35 cellular contexts compared by ENCODE assay signal in genomic region chr22:19138217-19139000, GRCh38. TPM values are rescaled to one million over a fixed set of nuclear protein-coding genes. Genes with fewer than 3 reads are reported as not detected.
"Had no signal": no experiment of that assay in that cellular context is flagged by ENCODE, and none has a peak within 500 bp of the region (broad histone marks: within the 10 kb centered on the region; RNA-seq: fewer than 3 reads in every experiment).

No MANE protein-coding gene starts in this region.

- H3K9ac ChIP-seq: parathyroid adenoma had no signal

- H2AFZ ChIP-seq: parathyroid adenoma had no signal

- DNase-seq: colonic mucosa; effector CD8-positive, alpha-beta T cell; foreskin keratinocyte; glutamatergic neuron; heart right ventricle; left cardiac atrium; mesenchymal stem cell; mucosa of descending colon; naive thymus-derived CD8-positive, alpha-beta T cell; nephron progenitor cell; occipital lobe; stimulated activated CD4-positive, alpha-beta T cell treated with anti-CD3 and anti-CD28 coated beads, Interleukin-15, amount 100 ng/mL, for 24 hours; stimulated activated CD4-positive, alpha-beta T cell treated with anti-CD3 and anti-CD28 coated beads, Interleukin-2, amount 100 ng/mL, for 48 hours; stimulated activated naive B cell treated with anti-CD40 and anti-IgM and Interleukin-4, amounts not matched to agents 10 μg/mL and 1 μg/mL and 100 μg/mL, for 72 hours; trophoblast cell had no signal

- H3K27me3 ChIP-seq: colonic mucosa, esophagus muscularis mucosa, foreskin keratinocyte, heart right ventricle, left lung, vagina had no signal

- ATAC-seq: foreskin keratinocyte; heart right ventricle; left cardiac atrium; left lung; mucosa of descending colon; naive thymus-derived CD8-positive, alpha-beta T cell; sciatic nerve; stimulated activated naive B cell treated with anti-CD40 and anti-IgM and Interleukin-4, amounts not matched to agents 10 μg/mL and 1 μg/mL and 100 μg/mL, for 72 hours had no signal

- H3K4me1 ChIP-seq: foreskin keratinocyte, parathyroid adenoma had no signal

- H3K27me3 Mint-ChIP-seq: dendritic cell treated with granulocyte-macrophage colony-stimulating factor and Interleukin-4, amounts not matched to agents 40 ng/mL and 50 ng/mL, for 4 days; naive thymus-derived CD8-positive, alpha-beta T cell; progenitor cell of endocrine pancreas; stimulated activated naive B cell treated with anti-CD40 and anti-IgM and Interleukin-4, amounts not matched to agents 10 μg/mL and 1 μg/mL and 100 μg/mL, for 72 hours; stimulated activated naive CD8-positive, alpha-beta T cell treated with anti-CD3 and anti-CD28 coated beads, Interleukin-15, Interleukin-2, amounts not matched to agents 100 ng/mL and 50 ng/mL, for 24 hours had no signal

- H3K27ac Mint-ChIP-seq: dendritic cell treated with granulocyte-macrophage colony-stimulating factor and Interleukin-4, amounts not matched to agents 40 ng/mL and 50 ng/mL, for 4 days; mesothelial cell of epicardium; nephron progenitor cell; progenitor cell of endocrine pancreas; stimulated activated naive B cell treated with anti-CD40 and anti-IgM and Interleukin-4, amounts not matched to agents 10 μg/mL and 1 μg/mL and 100 μg/mL, for 72 hours; stimulated activated naive CD8-positive, alpha-beta T cell treated with anti-CD3 and anti-CD28 coated beads, Interleukin-15, Interleukin-2, amounts not matched to agents 100 ng/mL and 50 ng/mL, for 24 hours had no signal

- H3K4me3 ChIP-seq: colonic mucosa, esophagus muscularis mucosa, heart right ventricle, left lung, mucosa of descending colon, thoracic aorta, vagina had no signal

- H3K9me3 ChIP-seq: colonic mucosa, esophagus muscularis mucosa, heart right ventricle, left lung, mucosa of descending colon, thoracic aorta, vagina had no signal

- H3K4me3 Mint-ChIP-seq: dendritic cell treated with granulocyte-macrophage colony-stimulating factor and Interleukin-4, amounts not matched to agents 40 ng/mL and 50 ng/mL, for 4 days; mesothelial cell of epicardium; naive thymus-derived CD8-positive, alpha-beta T cell; nephron progenitor cell; stimulated activated naive B cell treated with anti-CD40 and anti-IgM and Interleukin-4, amounts not matched to agents 10 μg/mL and 1 μg/mL and 100 μg/mL, for 72 hours; stimulated activated naive CD8-positive, alpha-beta T cell treated with anti-CD3 and anti-CD28 coated beads, Interleukin-15, Interleukin-2, amounts not matched to agents 100 ng/mL and 50 ng/mL, for 24 hours had no signal

- H3K9me3 Mint-ChIP-seq: dendritic cell treated with granulocyte-macrophage colony-stimulating factor and Interleukin-4, amounts not matched to agents 40 ng/mL and 50 ng/mL, for 4 days; mesothelial cell of epicardium; naive thymus-derived CD8-positive, alpha-beta T cell; nephron progenitor cell; stimulated activated naive B cell treated with anti-CD40 and anti-IgM and Interleukin-4, amounts not matched to agents 10 μg/mL and 1 μg/mL and 100 μg/mL, for 72 hours; stimulated activated naive CD8-positive, alpha-beta T cell treated with anti-CD3 and anti-CD28 coated beads, Interleukin-15, Interleukin-2, amounts not matched to agents 100 ng/mL and 50 ng/mL, for 24 hours had no signal

- FAIRE-seq: endothelial cell of umbilical vein, islet of Langerhans had no signal

- H3K27ac ChIP-seq: colonic mucosa, esophagus muscularis mucosa, foreskin keratinocyte, heart right ventricle, left lung, parathyroid adenoma, thoracic aorta, vagina had no signal

RNA-seq across cellular contexts. Expression of gene TSSK2, which starts 7.3 kb away (rescaled TPM):
- total RNA-seq: chondrocyte; colonic mucosa; endothelial cell of umbilical vein; epithelial cell of proximal tubule; esophagus muscularis mucosa; fibroblast of lung; foreskin keratinocyte; kidney epithelial cell; left cardiac atrium; left lung; lower leg skin; lung microvascular endothelial cell; mesothelial cell of epicardium; mucosa of descending colon; naive thymus-derived CD8-positive, alpha-beta T cell; occipital lobe; progenitor cell of endocrine pancreas; sciatic nerve; skeletal muscle tissue; thoracic aorta; ureter; vagina had no signal
- polyA plus RNA-seq: endothelial cell of umbilical vein; fibroblast of lung; foreskin keratinocyte; naive thymus-derived CD8-positive, alpha-beta T cell had no signal

RNA-seq across cellular contexts. Expression of gene GSC2, which starts 11.7 kb away (rescaled TPM):
- total RNA-seq: chondrocyte; colonic mucosa; endothelial cell of umbilical vein; epithelial cell of proximal tubule; esophagus muscularis mucosa; fibroblast of lung; foreskin keratinocyte; heart right ventricle; kidney epithelial cell; left cardiac atrium; left lung; lung microvascular endothelial cell; mesothelial cell of epicardium; mucosa of descending colon; naive thymus-derived CD8-positive, alpha-beta T cell; occipital lobe; progenitor cell of endocrine pancreas; sciatic nerve; skeletal muscle tissue; thoracic aorta; ureter; vagina had no signal
- polyA plus RNA-seq: endothelial cell of umbilical vein; fibroblast of lung; foreskin keratinocyte; heart right ventricle; naive thymus-derived CD8-positive, alpha-beta T cell had no signal
